ENCODE assay signal across 8 cellular contexts in the genomic region with DNA sequence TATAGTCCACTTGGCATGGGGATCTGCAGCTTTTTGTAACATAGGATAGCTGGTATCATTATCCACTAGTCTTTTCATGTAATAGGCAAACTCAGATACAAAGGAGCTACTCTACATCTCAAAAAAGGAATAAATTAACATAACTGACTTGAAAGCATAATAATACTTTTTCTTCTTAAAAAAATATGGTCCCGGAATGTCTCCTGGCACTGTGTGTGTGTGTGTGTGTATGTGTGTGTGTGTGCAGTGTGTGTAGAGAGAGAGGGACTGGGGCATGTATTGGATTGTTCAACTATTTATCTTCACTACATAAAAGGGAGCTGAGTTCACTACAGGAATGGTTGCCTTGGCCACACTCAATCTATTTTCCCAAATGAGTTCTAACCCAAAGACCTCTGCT.
"Had no signal": no experiment of that assay in that cellular context is flagged by ENCODE, and none has a peak within 500 bp of the region (broad histone marks: within the 10 kb centered on the region; RNA-seq: fewer than 3 reads in every experiment).

No MANE protein-coding gene starts in this region.

- DNase-seq: GM23248, GOT3, H7, H9, HCEC 1CT, HFFc6 had no signal

- H3K9ac ChIP-seq: GM23248 had no signal

- H3K9me3 Mint-ChIP-seq: GM23338, H9, HFFc6 had no signal

- ATAC-seq: GM23338, HCT116 had no signal

- H3K27ac ChIP-seq: GM23248 had no signal

- H3K4me3 Mint-ChIP-seq: GM23338, H9, HFFc6 had no signal

- H3K4me3 ChIP-seq: GM23248, GM23338 had no signal

- H3K27ac Mint-ChIP-seq: GM23338, HFFc6 had no signal
